3 cellular contexts compared by ENCODE assay signal in the genomic region with DNA sequence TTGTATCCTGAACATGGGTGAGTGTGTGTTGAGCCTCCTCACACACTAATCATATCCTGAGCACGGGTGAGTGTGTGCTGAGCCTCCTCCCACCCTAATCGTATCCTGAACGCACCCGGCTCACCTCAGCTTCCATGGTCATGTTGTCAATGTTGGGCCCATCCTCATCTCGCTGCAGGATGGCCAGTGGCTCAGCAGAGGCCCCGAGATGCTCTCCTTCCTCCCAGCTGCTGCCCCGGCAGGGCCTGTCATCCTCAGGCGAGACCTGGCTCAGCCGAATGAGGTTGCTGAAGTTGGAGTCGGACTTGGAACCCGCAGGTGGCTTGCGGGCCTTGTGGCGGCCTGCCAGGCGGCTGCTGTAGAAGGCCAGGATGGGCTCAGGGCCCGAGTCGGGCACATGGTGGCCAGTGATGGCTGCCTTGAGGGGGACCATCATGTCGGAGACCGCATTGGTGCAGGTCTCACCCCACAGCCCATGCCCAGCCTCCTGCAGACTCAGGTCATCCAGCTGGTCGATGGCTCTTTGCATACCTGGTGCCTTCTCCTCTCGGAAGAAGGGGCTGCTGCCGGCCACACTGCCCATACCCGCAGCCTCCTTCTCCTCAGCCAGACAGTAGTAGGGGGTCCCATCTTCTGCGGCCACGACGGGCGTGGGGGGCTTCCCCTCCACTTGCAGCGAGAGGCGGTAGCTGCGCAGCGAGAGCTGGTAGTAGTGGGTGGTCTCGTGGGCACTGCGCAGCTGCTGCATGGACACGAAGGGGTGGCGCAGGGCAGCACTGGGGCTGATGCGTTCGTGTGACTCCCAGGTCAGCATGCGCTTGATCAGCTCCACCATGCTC.
A peak's percentile ranks its signal among the peaks of the same experiment; 100 is the strongest.
TF ChIP-seq lines count a peak whose summit lies in the region.

No MANE protein-coding gene starts in this region.

TF ChIP-seq in SK-N-SH, 30 proteins besides CTCF, POLR2A, EP300 and RAD21 (continues in another document):
- TF ChIP-seq, protein P1, sequence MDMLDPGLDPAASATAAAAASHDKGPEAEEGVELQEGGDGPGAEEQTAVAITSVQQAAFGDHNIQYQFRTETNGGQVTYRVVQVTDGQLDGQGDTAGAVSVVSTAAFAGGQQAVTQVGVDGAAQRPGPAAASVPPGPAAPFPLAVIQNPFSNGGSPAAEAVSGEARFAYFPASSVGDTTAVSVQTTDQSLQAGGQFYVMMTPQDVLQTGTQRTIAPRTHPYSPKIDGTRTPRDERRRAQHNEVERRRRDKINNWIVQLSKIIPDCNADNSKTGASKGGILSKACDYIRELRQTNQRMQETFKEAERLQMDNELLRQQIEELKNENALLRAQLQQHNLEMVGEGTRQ (IDR thresholded peaks at IDR 0.05; ENCODE audit: borderline replicate concordance, low read depth, low read length) = no peak
- TF ChIP-seq JUND (IDR thresholded peaks at IDR 0.05) (no peak), NRF1 (IDR thresholded peaks at IDR 0.05; ENCODE audit: low read depth, low read length) (no peak), GATA2 (CRISPR knock-in tag; IDR thresholded peaks at IDR 0.05) (no peak), RCOR1 (IDR thresholded peaks at IDR 0.05; ENCODE audit: low read length) (no peak), SIN3A (IDR thresholded peaks at IDR 0.05; ENCODE audit: borderline replicate concordance, low read depth, low read length) (no peak), FOXM1 (IDR thresholded peaks at IDR 0.05; ENCODE audit: low read depth) (no peak), TAF1 (IDR thresholded peaks at IDR 0.05; ENCODE audit: borderline replicate concordance, low read depth, low read length) (no peak), GABPA (IDR thresholded peaks at IDR 0.05; ENCODE audit: low read depth) (no peak), RXRA (IDR thresholded peaks at IDR 0.05; ENCODE audit: borderline replicate concordance, low read depth) (no peak), CHD2 (IDR thresholded peaks at IDR 0.05; ENCODE audit: low read length, partially characterized antibody) (no peak)
- TF ChIP-seq, protein P2, sequence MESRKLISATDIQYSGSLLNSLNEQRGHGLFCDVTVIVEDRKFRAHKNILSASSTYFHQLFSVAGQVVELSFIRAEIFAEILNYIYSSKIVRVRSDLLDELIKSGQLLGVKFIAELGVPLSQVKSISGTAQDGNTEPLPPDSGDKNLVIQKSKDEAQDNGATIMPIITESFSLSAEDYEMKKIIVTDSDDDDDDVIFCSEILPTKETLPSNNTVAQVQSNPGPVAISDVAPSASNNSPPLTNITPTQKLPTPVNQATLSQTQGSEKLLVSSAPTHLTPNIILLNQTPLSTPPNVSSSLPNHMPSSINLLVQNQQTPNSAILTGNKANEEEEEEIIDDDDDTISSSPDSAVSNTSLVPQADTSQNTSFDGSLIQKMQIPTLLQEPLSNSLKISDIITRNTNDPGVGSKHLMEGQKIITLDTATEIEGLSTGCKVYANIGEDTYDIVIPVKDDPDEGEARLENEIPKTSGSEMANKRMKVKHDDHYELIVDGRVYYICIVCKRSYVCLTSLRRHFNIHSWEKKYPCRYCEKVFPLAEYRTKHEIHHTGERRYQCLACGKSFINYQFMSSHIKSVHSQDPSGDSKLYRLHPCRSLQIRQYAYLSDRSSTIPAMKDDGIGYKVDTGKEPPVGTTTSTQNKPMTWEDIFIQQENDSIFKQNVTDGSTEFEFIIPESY (IDR thresholded peaks at IDR 0.05; ENCODE audit: borderline replicate concordance, low read depth) = no peak

TF ChIP-seq in SK-N-SH treated with all-trans-retinoic acid at 6 μM for 48 hours, 23 proteins besides CTCF, POLR2A, EP300 and RAD21:
- TF ChIP-seq OSR1 (CRISPR knock-in tag; IDR thresholded peaks at IDR 0.05) (no peak), BACH2 (CRISPR knock-in tag; IDR thresholded peaks at IDR 0.05; ENCODE audit: borderline replicate concordance) (no peak), ZNF70 (CRISPR knock-in tag; IDR thresholded peaks at IDR 0.05) (no peak), PPARA (CRISPR knock-in tag; IDR thresholded peaks at IDR 0.05; ENCODE audit: borderline replicate concordance) (no peak), RARB (CRISPR knock-in tag; IDR thresholded peaks at IDR 0.05) (no peak), ZNF565 (CRISPR knock-in tag; conservative IDR thresholded peaks at IDR 0.05; ENCODE audit: low read depth) (no peak)
- TF ChIP-seq, protein P3, sequence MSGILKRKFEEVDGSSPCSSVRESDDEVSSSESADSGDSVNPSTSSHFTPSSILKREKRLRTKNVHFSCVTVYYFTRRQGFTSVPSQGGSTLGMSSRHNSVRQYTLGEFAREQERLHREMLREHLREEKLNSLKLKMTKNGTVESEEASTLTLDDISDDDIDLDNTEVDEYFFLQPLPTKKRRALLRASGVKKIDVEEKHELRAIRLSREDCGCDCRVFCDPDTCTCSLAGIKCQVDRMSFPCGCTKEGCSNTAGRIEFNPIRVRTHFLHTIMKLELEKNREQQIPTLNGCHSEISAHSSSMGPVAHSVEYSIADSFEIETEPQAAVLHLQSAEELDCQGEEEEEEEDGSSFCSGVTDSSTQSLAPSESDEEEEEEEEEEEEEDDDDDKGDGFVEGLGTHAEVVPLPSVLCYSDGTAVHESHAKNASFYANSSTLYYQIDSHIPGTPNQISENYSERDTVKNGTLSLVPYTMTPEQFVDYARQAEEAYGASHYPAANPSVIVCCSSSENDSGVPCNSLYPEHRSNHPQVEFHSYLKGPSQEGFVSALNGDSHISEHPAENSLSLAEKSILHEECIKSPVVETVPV (CRISPR knock-in tag; IDR thresholded peaks at IDR 0.05) = no peak
- TF ChIP-seq, protein P4, sequence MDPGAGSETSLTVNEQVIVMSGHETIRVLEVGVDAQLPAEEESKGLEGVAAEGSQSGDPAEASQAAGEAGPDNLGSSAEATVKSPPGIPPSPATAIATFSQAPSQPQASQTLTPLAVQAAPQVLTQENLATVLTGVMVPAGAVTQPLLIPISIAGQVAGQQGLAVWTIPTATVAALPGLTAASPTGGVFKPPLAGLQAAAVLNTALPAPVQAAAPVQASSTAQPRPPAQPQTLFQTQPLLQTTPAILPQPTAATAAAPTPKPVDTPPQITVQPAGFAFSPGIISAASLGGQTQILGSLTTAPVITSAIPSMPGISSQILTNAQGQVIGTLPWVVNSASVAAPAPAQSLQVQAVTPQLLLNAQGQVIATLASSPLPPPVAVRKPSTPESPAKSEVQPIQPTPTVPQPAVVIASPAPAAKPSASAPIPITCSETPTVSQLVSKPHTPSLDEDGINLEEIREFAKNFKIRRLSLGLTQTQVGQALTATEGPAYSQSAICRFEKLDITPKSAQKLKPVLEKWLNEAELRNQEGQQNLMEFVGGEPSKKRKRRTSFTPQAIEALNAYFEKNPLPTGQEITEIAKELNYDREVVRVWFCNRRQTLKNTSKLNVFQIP (CRISPR knock-in tag; IDR thresholded peaks at IDR 0.05; ENCODE audit: borderline replicate concordance, low read depth) = no peak
TF ChIP-seq in SK-N-SH treated with all-trans-retinoic acid at 6 μM for 48 hours: peak in this region for 0.

TF ChIP-seq in K562, 482 proteins besides CTCF, POLR2A, EP300 and RAD21:
- TF ChIP-seq FOXJ2 (tag; IDR thresholded peaks at IDR 0.05) (no peak), RBFOX2 (IDR thresholded peaks at IDR 0.05; ENCODE audit: low read depth, low read length) (0 out of 2 replicates have a peak, but pooled peaks have one; percentile 28), POLR2G (IDR thresholded peaks at IDR 0.05; ENCODE audit: low read depth, low read length) (peak; percentile 58), ZNF263 (CRISPR knock-in tag; IDR thresholded peaks at IDR 0.05; ENCODE audit: borderline replicate concordance) (peak; percentile 63), CBFA2T3 (IDR thresholded peaks at IDR 0.05) (no peak), PTTG1 (tag; IDR thresholded peaks at IDR 0.05; ENCODE audit: low read depth) (no peak), ELF1 (tag; IDR thresholded peaks at IDR 0.05) (no peak)
- TF ChIP-seq, protein P5, sequence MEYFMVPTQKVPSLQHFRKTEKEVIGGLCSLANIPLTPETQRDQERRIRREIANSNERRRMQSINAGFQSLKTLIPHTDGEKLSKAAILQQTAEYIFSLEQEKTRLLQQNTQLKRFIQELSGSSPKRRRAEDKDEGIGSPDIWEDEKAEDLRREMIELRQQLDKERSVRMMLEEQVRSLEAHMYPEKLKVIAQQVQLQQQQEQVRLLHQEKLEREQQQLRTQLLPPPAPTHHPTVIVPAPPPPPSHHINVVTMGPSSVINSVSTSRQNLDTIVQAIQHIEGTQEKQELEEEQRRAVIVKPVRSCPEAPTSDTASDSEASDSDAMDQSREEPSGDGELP (CRISPR knock-in tag; IDR thresholded peaks at IDR 0.05; ENCODE audit: borderline replicate concordance) = peak; percentile 20; the same call in 1 of the 2 replicates
